23 cellular contexts compared by ENCODE assay signal in the genomic region with DNA sequence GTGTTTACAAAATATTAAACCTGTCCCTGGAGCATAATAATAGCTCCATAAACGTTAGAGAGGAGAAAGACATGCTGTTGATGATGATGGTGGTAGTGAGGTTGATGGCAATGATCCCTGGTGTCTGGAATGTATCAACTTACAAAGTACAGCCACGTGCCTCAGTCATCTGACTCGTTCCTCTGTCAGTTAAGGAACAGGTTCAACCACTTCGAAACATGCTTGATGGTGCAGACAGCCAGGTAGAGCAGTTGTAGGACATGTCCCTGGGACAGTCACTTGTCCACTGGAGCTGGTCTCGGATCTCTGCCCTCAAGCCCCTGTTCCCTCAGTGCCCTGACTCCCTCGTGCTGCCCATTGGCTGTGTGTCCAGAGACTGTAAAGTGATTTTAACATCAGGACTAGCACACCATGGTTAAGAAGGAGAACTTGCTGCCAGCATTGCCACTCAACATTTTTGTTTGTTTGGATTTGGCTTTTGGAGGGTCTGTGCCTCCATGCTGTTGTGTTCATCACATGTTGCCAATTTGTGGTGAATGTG. TPM values are rescaled to one million over a fixed set of nuclear protein-coding genes. Genes with fewer than 3 reads are reported as not detected.
"Had no signal": no experiment of that assay in that cellular context is flagged by ENCODE, and none has a peak within 500 bp of the region (broad histone marks: within the 10 kb centered on the region; RNA-seq: fewer than 3 reads in every experiment).

No MANE protein-coding gene starts in this region.

- H3K4me3 Mint-ChIP-seq: activated CD8-positive, alpha-beta T cell treated with anti-CD3 and anti-CD28 coated beads for 36 hours; activated naive CD8-positive, alpha-beta T cell; activated T-cell treated with anti-CD3 and anti-CD28 coated beads, Interleukin-2, amount 50 U/mL, for 4 hours; natural killer cell treated with Interleukin-12 subunit alpha and Interleukin-12 subunit beta and Interleukin-15 and Interleukin-18, amount 100 ng/mL, for 72 hours; stimulated activated naive B cell treated with anti-CD40 and anti-IgM and Interleukin-4, amounts not matched to agents 10 μg/mL and 1 μg/mL and 100 μg/mL, for 72 hours; WTC11 had no signal

- H3K27me3 Mint-ChIP-seq: activated CD8-positive, alpha-beta T cell treated with anti-CD3 and anti-CD28 coated beads for 36 hours had no signal

- DNase-seq: activated CD4-positive, alpha-beta T cell treated with anti-CD3 and anti-CD28 coated beads for 48 hours; activated CD8-positive, alpha-beta T cell treated with anti-CD3 and anti-CD28 coated beads for 36 hours; activated gamma-delta T cell treated with Interleukin-2 at 50 U/mL for 16 hours; activated T-cell treated with anti-CD3 and anti-CD28 coated beads, Interleukin-2, amount 50 U/mL, for 4 hours; amniotic stem cell; body of pancreas; central memory CD4-positive, alpha-beta T cell; cortex of kidney; effector CD4-positive, alpha-beta T cell; foreskin keratinocyte; glutamatergic neuron; kidney glomerular epithelial cell; mesenchymal stem cell; nucleus accumbens; stimulated activated CD4-positive, alpha-beta T cell treated with anti-CD3 and anti-CD28 coated beads, Interleukin-2, amount 100 ng/mL, for 48 hours; stimulated activated naive B cell treated with anti-CD40 and anti-IgM and Interleukin-4, amounts not matched to agents 10 μg/mL and 1 μg/mL and 100 μg/mL, for 72 hours; tibial artery had no signal

- H3K9me3 Mint-ChIP-seq: activated CD8-positive, alpha-beta T cell treated with anti-CD3 and anti-CD28 coated beads for 36 hours; activated T-cell treated with anti-CD3 and anti-CD28 coated beads, Interleukin-2, amount 50 U/mL, for 4 hours; natural killer cell treated with Interleukin-12 subunit alpha and Interleukin-12 subunit beta and Interleukin-15 and Interleukin-18, amount 100 ng/mL, for 72 hours had no signal

- H3K36me3 Mint-ChIP-seq: activated naive CD8-positive, alpha-beta T cell; natural killer cell treated with Interleukin-12 subunit alpha and Interleukin-12 subunit beta and Interleukin-15 and Interleukin-18, amount 100 ng/mL, for 72 hours; stimulated activated naive B cell treated with anti-CD40 and anti-IgM and Interleukin-4, amounts not matched to agents 10 μg/mL and 1 μg/mL and 100 μg/mL, for 72 hours had no signal

- ATAC-seq: activated CD8-positive, alpha-beta T cell treated with anti-CD3 and anti-CD28 coated beads for 36 hours; activated T-cell treated with anti-CD3 and anti-CD28 coated beads, Interleukin-2, amount 50 U/mL, for 4 hours; body of pancreas; foreskin keratinocyte; natural killer cell treated with Interleukin-12 subunit alpha and Interleukin-12 subunit beta and Interleukin-15 and Interleukin-18, amount 100 ng/mL, for 72 hours; stimulated activated naive B cell treated with anti-CD40 and anti-IgM and Interleukin-4, amounts not matched to agents 10 μg/mL and 1 μg/mL and 100 μg/mL, for 72 hours; WTC11 had no signal

- H3K4me1 Mint-ChIP-seq: stimulated activated naive B cell treated with anti-CD40 and anti-IgM and Interleukin-4, amounts not matched to agents 10 μg/mL and 1 μg/mL and 100 μg/mL, for 72 hours had no signal

- H3K27ac ChIP-seq: body of pancreas, foreskin keratinocyte, right atrium auricular region, tibial artery had no signal

- H3K27ac Mint-ChIP-seq: activated CD8-positive, alpha-beta T cell treated with anti-CD3 and anti-CD28 coated beads for 36 hours; activated naive CD8-positive, alpha-beta T cell; natural killer cell treated with Interleukin-12 subunit alpha and Interleukin-12 subunit beta and Interleukin-15 and Interleukin-18, amount 100 ng/mL, for 72 hours; progenitor cell of endocrine pancreas; stimulated activated naive B cell treated with anti-CD40 and anti-IgM and Interleukin-4, amounts not matched to agents 10 μg/mL and 1 μg/mL and 100 μg/mL, for 72 hours; WTC11 had no signal

RNA-seq across cellular contexts. Expression of a gene that starts 16.2 kb away (rescaled TPM):
- total RNA-seq: activated CD8-positive, alpha-beta T cell treated with anti-CD3 and anti-CD28 coated beads for 36 hours; activated T-cell treated with anti-CD3 and anti-CD28 coated beads, Interleukin-2, amount 50 U/mL, for 4 hours; foreskin keratinocyte; skeletal muscle tissue had no signal
